Comparison of ENCODE assay signal across 1 cellular context in the genomic region with DNA sequence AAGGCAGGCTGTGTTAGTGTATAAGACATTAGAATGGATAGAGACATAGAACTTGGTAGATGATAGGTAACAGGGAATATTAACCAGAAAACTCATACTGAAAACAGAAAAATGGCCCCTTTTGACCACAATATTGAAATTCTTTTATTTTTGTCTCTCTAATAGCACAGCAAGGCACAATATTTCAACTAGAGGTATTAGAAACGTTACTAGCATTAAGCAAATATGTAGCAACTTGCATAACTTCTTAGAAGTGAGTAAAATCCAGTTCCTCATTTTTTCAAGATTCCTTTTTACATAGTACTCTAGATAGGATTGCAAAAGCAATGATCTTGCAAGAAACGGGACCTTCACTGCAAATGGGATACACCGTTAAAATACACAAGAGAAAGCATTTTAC.
TF ChIP-seq lines count a peak whose summit lies in the region.

No MANE protein-coding gene starts in this region.

TF ChIP-seq in K562, 482 proteins besides CTCF, POLR2A, EP300 and RAD21 (continued from another document):
- TF ChIP-seq, protein P1, sequence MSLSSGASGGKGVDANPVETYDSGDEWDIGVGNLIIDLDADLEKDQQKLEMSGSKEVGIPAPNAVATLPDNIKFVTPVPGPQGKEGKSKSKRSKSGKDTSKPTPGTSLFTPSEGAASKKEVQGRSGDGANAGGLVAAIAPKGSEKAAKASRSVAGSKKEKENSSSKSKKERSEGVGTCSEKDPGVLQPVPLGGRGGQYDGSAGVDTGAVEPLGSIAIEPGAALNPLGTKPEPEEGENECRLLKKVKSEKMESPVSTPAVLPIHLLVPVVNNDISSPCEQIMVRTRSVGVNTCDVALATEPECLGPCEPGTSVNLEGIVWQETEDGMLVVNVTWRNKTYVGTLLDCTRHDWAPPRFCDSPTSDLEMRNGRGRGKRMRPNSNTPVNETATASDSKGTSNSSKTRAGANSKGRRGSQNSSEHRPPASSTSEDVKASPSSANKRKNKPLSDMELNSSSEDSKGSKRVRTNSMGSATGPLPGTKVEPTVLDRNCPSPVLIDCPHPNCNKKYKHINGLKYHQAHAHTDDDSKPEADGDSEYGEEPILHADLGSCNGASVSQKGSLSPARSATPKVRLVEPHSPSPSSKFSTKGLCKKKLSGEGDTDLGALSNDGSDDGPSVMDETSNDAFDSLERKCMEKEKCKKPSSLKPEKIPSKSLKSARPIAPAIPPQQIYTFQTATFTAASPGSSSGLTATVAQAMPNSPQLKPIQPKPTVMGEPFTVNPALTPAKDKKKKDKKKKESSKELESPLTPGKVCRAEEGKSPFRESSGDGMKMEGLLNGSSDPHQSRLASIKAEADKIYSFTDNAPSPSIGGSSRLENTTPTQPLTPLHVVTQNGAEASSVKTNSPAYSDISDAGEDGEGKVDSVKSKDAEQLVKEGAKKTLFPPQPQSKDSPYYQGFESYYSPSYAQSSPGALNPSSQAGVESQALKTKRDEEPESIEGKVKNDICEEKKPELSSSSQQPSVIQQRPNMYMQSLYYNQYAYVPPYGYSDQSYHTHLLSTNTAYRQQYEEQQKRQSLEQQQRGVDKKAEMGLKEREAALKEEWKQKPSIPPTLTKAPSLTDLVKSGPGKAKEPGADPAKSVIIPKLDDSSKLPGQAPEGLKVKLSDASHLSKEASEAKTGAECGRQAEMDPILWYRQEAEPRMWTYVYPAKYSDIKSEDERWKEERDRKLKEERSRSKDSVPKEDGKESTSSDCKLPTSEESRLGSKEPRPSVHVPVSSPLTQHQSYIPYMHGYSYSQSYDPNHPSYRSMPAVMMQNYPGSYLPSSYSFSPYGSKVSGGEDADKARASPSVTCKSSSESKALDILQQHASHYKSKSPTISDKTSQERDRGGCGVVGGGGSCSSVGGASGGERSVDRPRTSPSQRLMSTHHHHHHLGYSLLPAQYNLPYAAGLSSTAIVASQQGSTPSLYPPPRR (CRISPR knock-in tag; IDR thresholded peaks at IDR 0.05; ENCODE audit: borderline replicate concordance) = no peak
- TF ChIP-seq, protein P2, sequence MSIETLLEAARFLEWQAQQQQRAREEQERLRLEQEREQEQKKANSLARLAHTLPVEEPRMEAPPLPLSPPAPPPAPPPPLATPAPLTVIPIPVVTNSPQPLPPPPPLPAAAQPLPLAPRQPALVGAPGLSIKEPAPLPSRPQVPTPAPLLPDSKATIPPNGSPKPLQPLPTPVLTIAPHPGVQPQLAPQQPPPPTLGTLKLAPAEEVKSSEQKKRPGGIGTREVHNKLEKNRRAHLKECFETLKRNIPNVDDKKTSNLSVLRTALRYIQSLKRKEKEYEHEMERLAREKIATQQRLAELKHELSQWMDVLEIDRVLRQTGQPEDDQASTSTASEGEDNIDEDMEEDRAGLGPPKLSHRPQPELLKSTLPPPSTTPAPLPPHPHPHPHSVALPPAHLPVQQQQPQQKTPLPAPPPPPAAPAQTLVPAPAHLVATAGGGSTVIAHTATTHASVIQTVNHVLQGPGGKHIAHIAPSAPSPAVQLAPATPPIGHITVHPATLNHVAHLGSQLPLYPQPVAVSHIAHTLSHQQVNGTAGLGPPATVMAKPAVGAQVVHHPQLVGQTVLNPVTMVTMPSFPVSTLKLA (conservative IDR thresholded peaks at IDR 0.05) = no peak
- TF ChIP-seq, protein P3, sequence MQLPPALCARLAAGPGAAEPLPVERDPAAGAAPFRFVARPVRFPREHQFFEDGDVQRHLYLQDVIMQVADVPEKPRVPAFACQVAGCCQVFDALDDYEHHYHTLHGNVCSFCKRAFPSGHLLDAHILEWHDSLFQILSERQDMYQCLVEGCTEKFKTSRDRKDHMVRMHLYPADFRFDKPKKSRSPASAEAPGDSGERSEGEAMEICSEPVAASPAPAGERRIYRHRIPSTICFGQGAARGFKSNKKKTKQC (CRISPR knock-in tag; IDR thresholded peaks at IDR 0.05) = no peak
- TF ChIP-seq ZNF589 (CRISPR knock-in tag; IDR thresholded peaks at IDR 0.05; ENCODE audit: low read depth) (no peak), BACH1 (tag; IDR thresholded peaks at IDR 0.05) (no peak), HMGN3 (IDR thresholded peaks at IDR 0.05; ENCODE audit: borderline replicate concordance, extremely low read depth, insufficient read length, low read depth, low read length) (no peak), ZNF197 (CRISPR knock-in tag; IDR thresholded peaks at IDR 0.05; ENCODE audit: low read depth) (no peak), IFI16 (CRISPR knock-in tag; IDR thresholded peaks at IDR 0.05) (no peak), NCOA2 (IDR thresholded peaks at IDR 0.05; ENCODE audit: partially characterized antibody in 2 of 2) (no peak), NFE2L1 (tag; IDR thresholded peaks at IDR 0.05; ENCODE audit: borderline replicate concordance, low read depth) (no peak)
